8 cellular contexts compared by ENCODE assay signal in the genomic region with DNA sequence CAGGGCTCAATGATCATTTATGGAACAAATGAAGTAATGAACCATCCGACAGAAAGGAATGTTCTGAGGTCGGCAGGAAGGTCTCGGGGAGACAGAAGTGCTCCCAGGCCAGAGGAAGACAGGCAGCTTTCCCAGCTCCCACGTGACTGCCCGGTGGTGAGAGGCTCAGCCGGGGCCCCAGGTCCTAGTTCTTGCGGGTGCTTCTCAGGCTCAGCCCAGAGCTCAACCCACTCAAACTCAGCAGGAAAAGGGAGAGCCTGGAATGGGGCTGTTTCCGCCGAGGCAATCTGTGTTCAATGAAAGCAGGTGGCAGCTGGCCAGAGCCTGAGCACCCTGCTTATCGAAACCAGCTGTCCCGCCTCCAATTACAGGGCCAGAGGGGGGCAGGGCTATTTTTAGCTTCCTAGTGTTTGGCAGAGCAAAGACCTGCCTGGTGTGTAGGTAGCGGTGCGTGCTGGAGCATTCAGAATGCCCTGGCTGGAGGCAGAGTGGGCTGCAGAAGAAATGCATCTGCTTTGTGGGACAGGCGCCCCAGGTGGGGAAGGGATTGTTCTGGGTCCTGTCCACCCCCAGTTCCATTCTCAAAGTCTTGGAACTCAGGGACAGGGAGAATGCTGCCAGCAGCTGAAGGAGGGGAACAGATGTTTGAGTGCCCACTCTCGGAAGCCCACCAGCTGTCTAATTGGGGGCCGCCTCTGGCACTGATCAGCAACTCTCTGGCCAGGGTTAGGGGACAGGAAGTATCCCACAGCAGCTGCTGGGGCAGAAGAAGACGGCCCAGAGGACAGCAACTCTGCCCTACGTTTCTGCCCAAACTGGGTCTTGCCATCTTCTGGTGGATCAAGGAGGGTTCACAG.
DNase-seq lines count a peak whose midpoint lies in the region; ATAC-seq and TF ChIP-seq lines count a peak whose summit lies in the region.

No MANE protein-coding gene starts in this region.

- H3K4me3 ChIP-seq in spleen: no peak overlapping the region
- no peak overlapping the region for H3K4me3 ChIP-seq in PC-3 (ENCODE audit: low read length)

- H4K20me1 ChIP-seq in PC-3 (ENCODE audit: low read length): no peaks in the 10 kb centered on the region

- no peak overlapping the region for H3K4me3 Mint-ChIP-seq in MCF 10A (ENCODE audit: unreplicated experiment)
- H3K4me3 Mint-ChIP-seq in T-cell: no peak overlapping the region

- H3K9me2 ChIP-seq in PC-3 (replicated peaks; ENCODE audit: low read length): no peaks in the 10 kb centered on the region

- no peak overlapping the region for H3K9ac ChIP-seq in PC-3 (ENCODE audit: low read length)

- H3K4me2 ChIP-seq in PC-3 (ENCODE audit: low read length): no peak overlapping the region

- BruUV-seq in MCF 10A (replicated peaks; lab: Mats Ljungman, UMichigan) (no TSS peak), PC-3 (replicated peaks; lab: Mats Ljungman, UMichigan) (no TSS peak)

- ATAC-seq in T-cell (replicated peaks in 1 of 4) (no peak), GM21423 (IDR thresholded peaks at IDR 0.05; ENCODE audit: unreplicated experiment) (no peak), PC-3 (no peak)

- intact Hi-C loops in MCF 10A (cut with micrococcal nuclease) (no loop called here), spleen (cut with DNase I; ENCODE audit: low total_unique reads) (no loop called here), PC-3 (cut with micrococcal nuclease) (no loop called here)

- CTCF ChIA-PET in MCF 10A (lab: Yijun Ruan, JAX) (interaction anchor here (1.5 kb wide), 1 partner anchor 222 kb away, joined by 5 read pairs; no protein-coding TSS in a partner anchor), T-cell (lab: Charles Lee) (interaction anchor here in 1 of 2 donors (0.5 kb wide), 1 partner anchor 1301 kb away, joined by 3 read pairs; no protein-coding TSS in a partner anchor), PC-3 (lab: Charles Lee) (no interaction called here)

- no peaks in the 10 kb centered on the region for H3K79me2 ChIP-seq in PC-3 (ENCODE audit: low read length)

- H3K27ac ChIP-seq in spleen (peak overlapping the region; percentile 39 to 71 (median 63)), PC-3 (ENCODE audit: low read length) (no peak overlapping the region)

- no peaks in the 10 kb centered on the region for H3K36me3 Mint-ChIP-seq in MCF 10A (ENCODE audit: insufficient read depth, unreplicated experiment)
- peaks cover 36% of the 10 kb centered on the region for H3K36me3 Mint-ChIP-seq in T-cell

- H2AFZ ChIP-seq in PC-3 (ENCODE audit: low read length): no peak overlapping the region

- H3K9me3 Mint-ChIP-seq in MCF 10A (ENCODE audit: unreplicated experiment): no peaks in the 10 kb centered on the region
- H3K9me3 Mint-ChIP-seq in T-cell: no peaks in the 10 kb centered on the region

- H3K4me1 Mint-ChIP-seq in MCF 10A (ENCODE audit: insufficient read depth, unreplicated experiment) (peaks cover 10% of the 10 kb centered on the region), T-cell (peaks cover 3 to 21% (median 5%) of the 10 kb centered on the region in 3 donors)

- peak; percentile 93 for DNase-seq in EL
- DNase-seq in NCI-H2196 treated with DMSO at 0.1 percent for 48 hours (lab: John Stamatoyannopoulos, UW; ENCODE audit: unreplicated experiment): peak; percentile 91
- peak; percentile 81 for DNase-seq in MCF 10A (ENCODE audit: unreplicated experiment)
- peak; percentile 85 for DNase-seq in iris pigment epithelial cell (ENCODE audit: low read depth)
- DNase-seq in spleen: peak; percentile 76
- DNase-seq in T-cell: no peak
- no peak for DNase-seq in PC-3

- TF ChIP-seq CTCF in MCF 10A (IDR thresholded peaks at IDR 0.05; ENCODE audit: unreplicated experiment) (no peak), spleen (IDR thresholded peaks at IDR 0.05 in 8 of 11, conservative IDR thresholded peaks at IDR 0.05 in 3 of 11) (no peak), PC-3 (conservative IDR thresholded peaks at IDR 0.05; ENCODE audit: low read depth, low read length) (no peak)

- no peak overlapping the region for H3K27ac Mint-ChIP-seq in MCF 10A (ENCODE audit: low read depth, unreplicated experiment)
- no peak overlapping the region for H3K27ac Mint-ChIP-seq in T-cell

- POLR2A ChIA-PET in MCF 10A (lab: Yijun Ruan, JAX): interaction anchor here (0.5 to 1.7 kb wide), 6 partner anchors 11 to 1191 kb away, joined by 3 to 4 read pairs (median 4); no protein-coding TSS in a partner anchor
- POLR2A ChIA-PET in T-cell (lab: Charles Lee): no interaction called here
- POLR2A ChIA-PET in PC-3 (lab: Charles Lee; ENCODE audit: unreplicated experiment): no interaction called here

- WGBS in spleen, 5 donors: 33 to 55% (median 40%) methylated on average over 16 to 18 of the region's 18 CpGs

- H3K4me1 ChIP-seq in spleen (peaks cover 31 to 76% (median 52%) of the 10 kb centered on the region in 6 donors), PC-3 (ENCODE audit: insufficient read depth, low read length) (peaks cover 10% of the 10 kb centered on the region; the same call in 1 of the 2 replicates)

- H3K27me3 Mint-ChIP-seq in MCF 10A (ENCODE audit: insufficient read depth, unreplicated experiment) (no peaks in the 10 kb centered on the region), T-cell (no peaks in the 10 kb centered on the region)

- TF ChIP-seq POLR2A in spleen (IDR thresholded peaks at IDR 0.05): no peak

- H3K27me3 ChIP-seq in spleen (replicated peaks in 1 of 7) (no peaks in the 10 kb centered on the region), PC-3 (ENCODE audit: low read length) (no peaks in the 10 kb centered on the region)

- no peaks in the 10 kb centered on the region for H3F3A ChIP-seq in PC-3 (ENCODE audit: low read length, unreplicated experiment)

- no peaks in the 10 kb centered on the region for H3K9me3 ChIP-seq in spleen
- H3K9me3 ChIP-seq in PC-3 (ENCODE audit: low read length): no peaks in the 10 kb centered on the region

- peaks cover 0 to 100% (median 72%) of the 10 kb centered on the region in 6 donors for H3K36me3 ChIP-seq in spleen
- H3K36me3 ChIP-seq in PC-3 (ENCODE audit: low read depth, low read length): no peaks in the 10 kb centered on the region

Comparison
In these comparisons a context has a peak if more than half of its experiments do, and no peak if none do; other contexts are left out.
1. DNase-seq: peak in EL (single experiment), NCI-H2196 treated with DMSO at 0.1 percent for 48 hours (single experiment), MCF 10A (single experiment), iris pigment epithelial cell (single experiment) and spleen (single experiment); none in T-cell (0 of 34) and PC-3 (single experiment).